In the genomic region with DNA sequence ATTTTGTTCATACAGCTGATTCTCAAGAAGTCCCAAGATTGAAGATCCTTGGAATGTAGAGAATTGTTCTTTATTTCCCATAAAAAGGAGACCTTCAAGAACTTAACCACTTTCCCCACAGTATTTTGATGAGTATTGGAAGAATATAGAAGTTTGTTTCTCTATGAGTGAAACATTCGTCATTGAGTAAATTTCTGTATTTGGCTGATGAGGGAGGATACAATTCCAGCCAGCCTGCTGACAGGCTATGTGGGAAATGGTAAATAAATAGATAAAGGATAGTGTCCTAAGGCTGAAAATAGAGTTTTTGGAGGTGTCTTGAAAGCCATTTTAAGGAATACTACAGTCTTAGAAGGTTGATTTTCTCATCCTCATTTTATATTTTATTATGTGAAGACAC, we compare ENCODE assay signal across 33 cellular contexts.
A peak's percentile ranks its signal among the peaks of the same experiment; 100 is the strongest.
DNase-seq lines count a peak whose midpoint lies in the region; ATAC-seq and TF ChIP-seq lines count a peak whose summit lies in the region.
"Had no signal": no experiment of that assay in that cellular context is flagged by ENCODE, and none has a peak within 500 bp of the region (broad histone marks: within the 10 kb centered on the region; RNA-seq: fewer than 3 reads in every experiment).

No MANE protein-coding gene starts in this region.

- POLR2A ChIA-PET in PC-3 (lab: Charles Lee; ENCODE audit: unreplicated experiment), result no interaction called here

- no peaks in the 10 kb centered on the region for H4K20me1 ChIP-seq in Karpas-422 (ENCODE audit: insufficient read depth, low read depth, low read length)
- no peaks in the 10 kb centered on the region for H4K20me1 ChIP-seq in PC-3 (ENCODE audit: low read length)
- H4K20me1 ChIP-seq: BLaER1; BLaER1 treated with 17β-estradiol and CSF1 and Interleukin-3, amounts not matched to agents 10 nM and 100 nM had no signal

- H3K27me3 ChIP-seq in Karpas-422 (ENCODE audit: low read length) (no peaks in the 10 kb centered on the region), PC-3 (ENCODE audit: low read length) (no peaks in the 10 kb centered on the region), SJSA1 (replicated peaks) (no peaks in the 10 kb centered on the region)
- H3K27me3 ChIP-seq: BE2C; BLaER1; BLaER1 treated with 17β-estradiol and CSF1 and Interleukin-3, amounts not matched to agents 10 nM and 100 nM had no signal

- H3K27me3 Mint-ChIP-seq in progenitor cell of endocrine pancreas, result no peaks in the 10 kb centered on the region
- H3K27me3 Mint-ChIP-seq: B cell; CD4-positive, alpha-beta memory T cell; CD4-positive, alpha-beta T cell; CD4-positive, CD25-positive, alpha-beta regulatory T cell; CD8-positive, alpha-beta memory T cell had no signal

- H3K4me1 ChIP-seq in Karpas-422 (ENCODE audit: low read length) (peaks cover 7% of the 10 kb centered on the region), PC-3 (ENCODE audit: insufficient read depth, low read length) (peaks cover 12% of the 10 kb centered on the region), SJSA1 (replicated peaks) (peaks cover 30% of the 10 kb centered on the region)
- H3K4me1 ChIP-seq: A549; BE2C; BLaER1; BLaER1 treated with 17β-estradiol and CSF1 and Interleukin-3, amounts not matched to agents 10 nM and 100 nM; Caco-2 had no signal

- no peaks in the 10 kb centered on the region for H3K79me2 ChIP-seq in Karpas-422 (ENCODE audit: low read length)
- no peaks in the 10 kb centered on the region for H3K79me2 ChIP-seq in PC-3 (ENCODE audit: low read length)

- H3K4me3 Mint-ChIP-seq in progenitor cell of endocrine pancreas (ENCODE audit: low read depth), result no peak overlapping the region
- H3K4me3 Mint-ChIP-seq: B cell; CD14-positive monocyte; CD4-positive, alpha-beta memory T cell; CD4-positive, alpha-beta T cell; CD4-positive, CD25-positive, alpha-beta regulatory T cell; CD8-positive, alpha-beta memory T cell; CD8-positive, alpha-beta T cell had no signal

- TF ChIP-seq CTCF in PC-3 (conservative IDR thresholded peaks at IDR 0.05; ENCODE audit: low read depth, low read length), result no peak
- TF ChIP-seq CTCF in progenitor cell of endocrine pancreas (IDR thresholded peaks at IDR 0.05; ENCODE audit: unreplicated experiment), result no peak

- H3K36me3 Mint-ChIP-seq in progenitor cell of endocrine pancreas (ENCODE audit: insufficient read depth), result no peaks in the 10 kb centered on the region
- H3K36me3 Mint-ChIP-seq: CD14-positive monocyte; CD4-positive, alpha-beta memory T cell; CD4-positive, CD25-positive, alpha-beta regulatory T cell; CD8-positive, alpha-beta memory T cell; CD8-positive, alpha-beta T cell had no signal

- H3K4me3 ChIP-seq in Karpas-422 (ENCODE audit: low read length), result no peak overlapping the region
- no peak overlapping the region for H3K4me3 ChIP-seq in PC-3 (ENCODE audit: low read length)
- no peak overlapping the region for H3K4me3 ChIP-seq in SJSA1
- H3K4me3 ChIP-seq: A549; BLaER1; BLaER1 treated with 17β-estradiol and CSF1 and Interleukin-3, amounts not matched to agents 10 nM and 100 nM had no signal

- no peak overlapping the region for H3K9ac ChIP-seq in Karpas-422 (ENCODE audit: low read length)
- H3K9ac ChIP-seq in PC-3 (ENCODE audit: low read length), result no peak overlapping the region
- H3K9ac ChIP-seq: BLaER1; BLaER1 treated with 17β-estradiol and CSF1 and Interleukin-3, amounts not matched to agents 10 nM and 100 nM had no signal

- CTCF ChIA-PET in PC-3 (lab: Charles Lee), result no interaction called here

- intact Hi-C loops in PC-3 (cut with micrococcal nuclease), result no loop called here

- ATAC-seq in PC-3 (peak; percentile 89), GM18870 (IDR thresholded peaks at IDR 0.05; ENCODE audit: unreplicated experiment) (no peak)
- ATAC-seq: A549; CD8-positive, alpha-beta T cell had no signal

- no TSS peak for BruUV-seq in PC-3 (replicated peaks; lab: Mats Ljungman, UMichigan)

- H3K27ac ChIP-seq in Karpas-422 (ENCODE audit: low read length) (no peak overlapping the region), PC-3 (ENCODE audit: low read length) (peak overlapping the region; percentile 8), SJSA1 (peak overlapping the region; percentile 40; the same call in 1 of the 2 replicates)
- H3K27ac ChIP-seq: 22Rv1; A549; BLaER1; BLaER1 treated with 17β-estradiol and CSF1 and Interleukin-3, amounts not matched to agents 10 nM and 100 nM; C4-2B had no signal

- peaks cover 7% of the 10 kb centered on the region for H3K4me1 Mint-ChIP-seq in progenitor cell of endocrine pancreas (ENCODE audit: low read depth)
- H3K4me1 Mint-ChIP-seq: B cell; CD14-positive monocyte; CD4-positive, alpha-beta memory T cell; CD4-positive, CD25-positive, alpha-beta regulatory T cell; CD8-positive, alpha-beta memory T cell had no signal

- H3K9me3 ChIP-seq in Karpas-422 (ENCODE audit: low read length) (0 out of 2 replicates have a peak, but pooled peaks cover 3% of the 10 kb centered on the region), PC-3 (ENCODE audit: low read length) (no peaks in the 10 kb centered on the region), SJSA1 (replicated peaks) (no peaks in the 10 kb centered on the region)
- H3K9me3 ChIP-seq: A549; BE2C; BLaER1; BLaER1 treated with 17β-estradiol and CSF1 and Interleukin-3, amounts not matched to agents 10 nM and 100 nM; Caco-2 had no signal

- H3K4me2 ChIP-seq in Karpas-422 (ENCODE audit: low read depth, low read length, poor library complexity, severe bottlenecking) (no peak overlapping the region), PC-3 (ENCODE audit: low read length) (0 out of 2 replicates have a peak overlapping the region, but pooled peaks have one; percentile 16)
- H3K4me2 ChIP-seq: A549; BLaER1; BLaER1 treated with 17β-estradiol and CSF1 and Interleukin-3, amounts not matched to agents 10 nM and 100 nM had no signal

- H3F3A ChIP-seq in PC-3 (ENCODE audit: low read length, unreplicated experiment), result no peaks in the 10 kb centered on the region

- H3K36me3 ChIP-seq in Karpas-422 (ENCODE audit: insufficient read depth, low read length), result no peaks in the 10 kb centered on the region
- H3K36me3 ChIP-seq in PC-3 (ENCODE audit: low read depth, low read length), result no peaks in the 10 kb centered on the region
- H3K36me3 ChIP-seq in SJSA1, result no peaks in the 10 kb centered on the region
- H3K36me3 ChIP-seq: BE2C; BLaER1; BLaER1 treated with 17β-estradiol and CSF1 and Interleukin-3, amounts not matched to agents 10 nM and 100 nM had no signal

- DNase-seq in Karpas-422 (no peak), PC-3 (peak; percentile 72), SJSA1 (ENCODE audit: low read depth in 1 of 2, low spot score in 2 of 2) (no peak), progenitor cell of endocrine pancreas (ENCODE audit: low spot score, unreplicated experiment) (no peak), retina (no peak)
- DNase-seq: 8988T; ACHN; AML-193; BE2C; C1 segment of cervical spinal cord; Caco-2; Calu3; CD4-positive, alpha-beta memory T cell; CD4-positive, alpha-beta T cell; CD4-positive, CD25-positive, alpha-beta regulatory T cell; CD8-positive, alpha-beta memory T cell; CD8-positive, alpha-beta T cell; COR-L47; DMS 273 treated with DMSO at 0.1 percent for 48 hours; DMS153; DMS53; DMS79; DMS79 treated with DMSO at 0.1 percent for 48 hours; DND-41; EL had no signal

- H3K9me3 Mint-ChIP-seq in progenitor cell of endocrine pancreas (ENCODE audit: low read depth), result no peaks in the 10 kb centered on the region
- H3K9me3 Mint-ChIP-seq: CD4-positive, alpha-beta T cell had no signal

- H3K9me2 ChIP-seq in Karpas-422 (replicated peaks; ENCODE audit: insufficient read depth, low read length) (no peaks in the 10 kb centered on the region), PC-3 (replicated peaks; ENCODE audit: low read length) (no peaks in the 10 kb centered on the region)

- 0 out of 2 replicates have a peak overlapping the region, but pooled peaks have one; percentile 10 for H2AFZ ChIP-seq in Karpas-422 (ENCODE audit: low read length)
- no peak overlapping the region for H2AFZ ChIP-seq in PC-3 (ENCODE audit: low read length)

- no peak overlapping the region for H3K27ac Mint-ChIP-seq in progenitor cell of endocrine pancreas
- H3K27ac Mint-ChIP-seq: B cell; CD14-positive monocyte; CD4-positive, alpha-beta memory T cell; CD4-positive, alpha-beta T cell; CD4-positive, CD25-positive, alpha-beta regulatory T cell; CD8-positive, alpha-beta memory T cell; CD8-positive, alpha-beta T cell had no signal
